1 cellular context compared by ENCODE assay signal in the genomic region with DNA sequence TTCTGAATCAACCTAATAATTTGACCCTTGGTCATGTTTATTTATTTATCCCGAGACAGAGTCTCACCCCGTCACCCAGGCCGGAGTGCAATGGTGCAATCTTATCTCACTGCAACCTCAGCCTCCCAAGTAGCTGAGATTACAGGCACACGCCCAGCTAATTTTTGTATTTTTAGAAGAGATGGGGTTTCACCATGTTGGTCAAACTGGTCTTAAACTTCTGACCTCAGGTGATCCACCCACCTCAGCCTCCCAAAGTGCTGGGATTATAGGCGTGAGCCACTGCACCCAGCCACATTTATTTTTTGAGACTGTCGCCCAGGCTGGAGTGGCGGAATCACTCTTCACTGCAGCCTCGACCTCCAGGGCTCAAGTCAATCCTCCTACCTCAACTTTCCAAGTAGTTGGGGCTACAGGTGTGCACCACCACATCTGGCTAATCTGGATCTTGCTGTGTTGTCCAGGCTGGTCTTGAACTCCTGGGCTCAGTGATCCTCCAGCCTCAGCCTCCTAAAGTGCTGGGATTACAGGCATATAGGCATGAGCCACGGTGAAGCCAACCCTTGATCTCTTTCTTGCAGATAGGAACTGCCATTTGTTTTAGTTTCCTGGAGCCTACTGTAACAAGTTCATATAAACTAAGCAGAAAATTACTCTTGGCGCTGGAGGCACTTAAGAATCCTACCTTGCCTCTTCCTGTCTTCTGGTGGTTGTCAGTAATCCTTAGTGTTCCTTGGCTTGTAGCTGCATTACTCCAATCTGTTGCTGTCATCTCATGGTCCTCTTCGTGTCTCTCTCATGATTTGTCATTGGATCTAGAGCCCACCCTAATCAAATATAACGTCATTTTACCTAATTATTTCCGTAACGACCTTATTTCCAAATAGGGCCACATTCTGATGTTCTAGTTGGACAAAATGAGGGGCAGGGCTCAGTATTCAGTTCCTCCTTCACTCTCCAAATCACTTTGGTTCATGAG.
TF ChIP-seq lines count a peak whose summit lies in the region.

No MANE protein-coding gene starts in this region.

TF ChIP-seq in HepG2, 621 proteins besides CTCF, POLR2A, EP300 and RAD21 (continues in another document):
- TF ChIP-seq IKZF4 (CRISPR knock-in tag; IDR thresholded peaks at IDR 0.05; ENCODE audit: borderline replicate concordance, low read depth, not compliant biosample characterization) (peak; percentile 55), ZBTB38 (CRISPR knock-in tag; IDR thresholded peaks at IDR 0.05) (peak; percentile 49; the same call in 1 of the 2 replicates), POLR2G (IDR thresholded peaks at IDR 0.05; ENCODE audit: low read depth, low read length) (no peak; the same call in 1 of the 2 replicates), NR2C2 (CRISPR knock-in tag; IDR thresholded peaks at IDR 0.05; ENCODE audit: borderline replicate concordance) (no peak; the same call in 1 of the 2 replicates), FOXK2 (IDR thresholded peaks at IDR 0.05) (no peak), RFX3 (CRISPR knock-in tag; IDR thresholded peaks at IDR 0.05) (no peak), ZNF121 (CRISPR knock-in tag; IDR thresholded peaks at IDR 0.05) (peak; percentile 92), ZFY (CRISPR knock-in tag; IDR thresholded peaks at IDR 0.05) (peak; percentile 28; the same call in 1 of the 2 replicates), SIX1 (CRISPR knock-in tag; IDR thresholded peaks at IDR 0.05; ENCODE audit: borderline replicate concordance) (no peak), RBM22 (optimal IDR thresholded peaks at IDR 0.05; ENCODE audit: low read length) (peak; percentile 33), AHR (CRISPR knock-in tag; IDR thresholded peaks at IDR 0.05) (0 out of 2 replicates have a peak, but pooled peaks have one; percentile 35), TBP (CRISPR knock-in tag; IDR thresholded peaks at IDR 0.05) (no peak), ZNF24 (IDR thresholded peaks at IDR 0.05) (no peak), ZNF468 (CRISPR knock-in tag; IDR thresholded peaks at IDR 0.05) (no peak), ZNF773 (CRISPR knock-in tag; IDR thresholded peaks at IDR 0.05; ENCODE audit: borderline replicate concordance) (no peak), SAFB2 (CRISPR knock-in tag; IDR thresholded peaks at IDR 0.05; ENCODE audit: borderline replicate concordance, low read depth) (0 out of 2 replicates have a peak, but pooled peaks have one; percentile 39), ZNF292 (CRISPR knock-in tag; IDR thresholded peaks at IDR 0.05; ENCODE audit: borderline replicate concordance, low read depth) (0 out of 2 replicates have a peak, but pooled peaks have one; percentile 24), MBD4 (IDR thresholded peaks at IDR 0.05; ENCODE audit: borderline replicate concordance, low read length) (0 out of 2 replicates have a peak, but pooled peaks have one; percentile 26), ZNF768 (CRISPR knock-in tag; IDR thresholded peaks at IDR 0.05) (no peak), THYN1 (CRISPR knock-in tag; IDR thresholded peaks at IDR 0.05; ENCODE audit: borderline replicate concordance, low read depth) (no peak), POLR2AphosphoS5 (IDR thresholded peaks at IDR 0.05; ENCODE audit: low read depth, low read length) (no peak), TEAD3 (CRISPR knock-in tag; optimal IDR thresholded peaks at IDR 0.05; ENCODE audit: borderline replicate concordance) (peak; percentile 5), ZNF350 (CRISPR knock-in tag; IDR thresholded peaks at IDR 0.05; ENCODE audit: borderline replicate concordance, low read depth) (no peak), SATB2 (CRISPR knock-in tag; IDR thresholded peaks at IDR 0.05) (no peak), ZNF317 (CRISPR knock-in tag; IDR thresholded peaks at IDR 0.05) (no peak), DMAP1 (CRISPR knock-in tag; IDR thresholded peaks at IDR 0.05) (0 out of 2 replicates have a peak, but pooled peaks have one; percentile 30), ZNF382 (CRISPR knock-in tag; IDR thresholded peaks at IDR 0.05; ENCODE audit: borderline replicate concordance) (no peak), ZNF232 (CRISPR knock-in tag; IDR thresholded peaks at IDR 0.05; ENCODE audit: borderline replicate concordance) (no peak), ZNF598 (CRISPR knock-in tag; IDR thresholded peaks at IDR 0.05; ENCODE audit: borderline replicate concordance) (peak; percentile 71; the same call in 1 of the 2 replicates)
- TF ChIP-seq, protein P1, sequence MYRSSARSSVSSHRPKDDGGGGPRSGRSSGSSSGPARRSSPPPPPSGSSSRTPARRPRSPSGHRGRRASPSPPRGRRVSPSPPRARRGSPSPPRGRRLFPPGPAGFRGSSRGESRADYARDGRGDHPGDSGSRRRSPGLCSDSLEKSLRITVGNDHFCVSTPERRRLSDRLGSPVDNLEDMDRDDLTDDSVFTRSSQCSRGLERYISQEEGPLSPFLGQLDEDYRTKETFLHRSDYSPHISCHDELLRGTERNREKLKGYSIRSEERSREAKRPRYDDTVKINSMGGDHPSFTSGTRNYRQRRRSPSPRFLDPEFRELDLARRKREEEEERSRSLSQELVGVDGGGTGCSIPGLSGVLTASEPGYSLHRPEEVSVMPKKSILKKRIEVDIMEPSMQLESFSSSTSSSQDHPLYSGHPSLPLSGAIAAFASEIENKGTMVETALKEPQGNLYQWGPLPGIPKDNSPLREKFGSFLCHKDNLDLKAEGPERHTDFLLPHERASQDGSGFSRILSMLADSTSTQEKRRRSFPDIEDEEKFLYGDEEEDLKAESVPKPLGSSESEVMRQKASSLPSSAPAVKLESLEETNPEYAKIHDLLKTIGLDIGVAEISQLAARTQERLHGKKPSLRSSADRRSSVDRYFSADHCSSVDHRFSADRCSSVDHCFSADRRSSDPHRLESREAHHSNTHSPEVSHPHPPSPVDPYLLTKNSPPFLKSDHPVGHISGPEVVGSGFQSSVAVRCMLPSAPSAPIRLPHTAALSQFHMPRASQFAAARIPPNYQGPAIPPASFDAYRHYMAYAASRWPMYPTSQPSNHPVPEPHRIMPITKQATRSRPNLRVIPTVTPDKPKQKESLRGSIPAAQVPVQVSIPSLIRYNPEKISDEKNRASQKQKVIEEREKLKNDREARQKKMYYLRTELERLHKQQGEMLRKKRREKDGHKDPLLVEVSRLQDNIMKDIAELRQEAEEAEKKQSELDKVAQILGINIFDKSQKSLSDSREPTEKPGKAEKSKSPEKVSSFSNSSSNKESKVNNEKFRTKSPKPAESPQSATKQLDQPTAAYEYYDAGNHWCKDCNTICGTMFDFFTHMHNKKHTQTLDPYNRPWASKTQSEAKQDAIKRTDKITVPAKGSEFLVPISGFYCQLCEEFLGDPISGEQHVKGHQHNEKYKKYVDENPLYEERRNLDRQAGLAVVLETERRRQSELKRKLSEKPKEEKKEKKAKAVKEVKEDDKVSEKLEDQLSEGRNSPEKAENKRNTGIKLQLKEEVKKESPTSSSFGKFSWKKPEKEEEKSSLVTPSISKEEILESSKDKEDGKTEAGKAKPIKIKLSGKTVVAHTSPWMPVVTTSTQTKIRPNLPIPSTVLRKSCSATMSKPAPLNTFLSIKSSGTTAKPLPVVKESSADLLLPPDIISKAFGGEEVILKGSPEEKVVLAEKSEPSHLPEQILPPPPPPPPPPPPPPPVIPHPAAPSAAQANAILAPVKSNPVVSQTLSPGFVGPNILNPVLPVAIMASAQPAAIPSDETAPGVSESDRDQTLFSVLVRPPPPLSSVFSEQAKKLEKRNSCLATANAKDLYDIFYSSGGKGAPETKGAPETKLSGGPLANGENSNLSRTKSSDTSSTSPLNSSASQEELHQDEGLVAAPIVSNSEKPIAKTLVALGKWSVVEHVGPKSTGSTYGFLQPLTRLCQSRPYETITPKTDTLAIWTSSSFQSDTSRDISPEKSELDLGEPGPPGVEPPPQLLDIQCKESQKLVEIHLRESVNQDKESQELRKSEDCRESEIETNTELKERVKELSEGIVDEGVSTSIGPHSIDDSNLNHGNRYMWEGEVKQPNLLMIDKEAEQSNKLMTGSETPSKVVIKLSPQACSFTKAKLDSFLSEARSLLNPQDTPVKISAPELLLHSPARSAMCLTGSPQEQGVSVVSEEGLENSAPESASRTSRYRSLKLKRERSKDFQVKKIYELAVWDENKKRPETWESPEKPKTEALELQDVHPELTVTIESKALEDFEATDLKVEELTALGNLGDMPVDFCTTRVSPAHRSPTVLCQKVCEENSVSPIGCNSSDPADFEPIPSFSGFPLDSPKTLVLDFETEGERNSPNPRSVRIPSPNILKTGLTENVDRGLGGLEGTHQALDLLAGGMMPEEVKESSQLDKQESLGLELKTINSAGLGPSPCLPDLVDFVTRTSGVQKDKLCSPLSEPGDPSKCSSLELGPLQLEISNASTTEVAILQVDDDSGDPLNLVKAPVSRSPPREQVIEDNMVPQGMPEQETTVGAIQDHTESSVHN (CRISPR knock-in tag; IDR thresholded peaks at IDR 0.05): no peak
- TF ChIP-seq, protein P2, sequence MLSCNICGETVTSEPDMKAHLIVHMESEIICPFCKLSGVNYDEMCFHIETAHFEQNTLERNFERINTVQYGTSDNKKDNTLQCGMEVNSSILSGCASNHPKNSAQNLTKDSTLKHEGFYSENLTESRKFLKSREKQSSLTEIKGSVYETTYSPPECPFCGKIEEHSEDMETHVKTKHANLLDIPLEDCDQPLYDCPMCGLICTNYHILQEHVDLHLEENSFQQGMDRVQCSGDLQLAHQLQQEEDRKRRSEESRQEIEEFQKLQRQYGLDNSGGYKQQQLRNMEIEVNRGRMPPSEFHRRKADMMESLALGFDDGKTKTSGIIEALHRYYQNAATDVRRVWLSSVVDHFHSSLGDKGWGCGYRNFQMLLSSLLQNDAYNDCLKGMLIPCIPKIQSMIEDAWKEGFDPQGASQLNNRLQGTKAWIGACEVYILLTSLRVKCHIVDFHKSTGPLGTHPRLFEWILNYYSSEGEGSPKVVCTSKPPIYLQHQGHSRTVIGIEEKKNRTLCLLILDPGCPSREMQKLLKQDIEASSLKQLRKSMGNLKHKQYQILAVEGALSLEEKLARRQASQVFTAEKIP (CRISPR knock-in tag; IDR thresholded peaks at IDR 0.05; ENCODE audit: borderline replicate concordance): no peak
- TF ChIP-seq, protein P3, sequence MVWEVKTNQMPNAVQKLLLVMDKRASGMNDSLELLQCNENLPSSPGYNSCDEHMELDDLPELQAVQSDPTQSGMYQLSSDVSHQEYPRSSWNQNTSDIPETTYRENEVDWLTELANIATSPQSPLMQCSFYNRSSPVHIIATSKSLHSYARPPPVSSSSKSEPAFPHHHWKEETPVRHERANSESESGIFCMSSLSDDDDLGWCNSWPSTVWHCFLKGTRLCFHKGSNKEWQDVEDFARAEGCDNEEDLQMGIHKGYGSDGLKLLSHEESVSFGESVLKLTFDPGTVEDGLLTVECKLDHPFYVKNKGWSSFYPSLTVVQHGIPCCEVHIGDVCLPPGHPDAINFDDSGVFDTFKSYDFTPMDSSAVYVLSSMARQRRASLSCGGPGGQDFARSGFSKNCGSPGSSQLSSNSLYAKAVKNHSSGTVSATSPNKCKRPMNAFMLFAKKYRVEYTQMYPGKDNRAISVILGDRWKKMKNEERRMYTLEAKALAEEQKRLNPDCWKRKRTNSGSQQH (CRISPR knock-in tag; IDR thresholded peaks at IDR 0.05; ENCODE audit: low read depth): no peak
- TF ChIP-seq, protein P4, sequence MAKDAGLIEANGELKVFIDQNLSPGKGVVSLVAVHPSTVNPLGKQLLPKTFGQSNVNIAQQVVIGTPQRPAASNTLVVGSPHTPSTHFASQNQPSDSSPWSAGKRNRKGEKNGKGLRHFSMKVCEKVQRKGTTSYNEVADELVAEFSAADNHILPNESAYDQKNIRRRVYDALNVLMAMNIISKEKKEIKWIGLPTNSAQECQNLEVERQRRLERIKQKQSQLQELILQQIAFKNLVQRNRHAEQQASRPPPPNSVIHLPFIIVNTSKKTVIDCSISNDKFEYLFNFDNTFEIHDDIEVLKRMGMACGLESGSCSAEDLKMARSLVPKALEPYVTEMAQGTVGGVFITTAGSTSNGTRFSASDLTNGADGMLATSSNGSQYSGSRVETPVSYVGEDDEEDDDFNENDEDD (CRISPR knock-in tag; IDR thresholded peaks at IDR 0.05; ENCODE audit: borderline replicate concordance): no peak
- TF ChIP-seq, protein P5, sequence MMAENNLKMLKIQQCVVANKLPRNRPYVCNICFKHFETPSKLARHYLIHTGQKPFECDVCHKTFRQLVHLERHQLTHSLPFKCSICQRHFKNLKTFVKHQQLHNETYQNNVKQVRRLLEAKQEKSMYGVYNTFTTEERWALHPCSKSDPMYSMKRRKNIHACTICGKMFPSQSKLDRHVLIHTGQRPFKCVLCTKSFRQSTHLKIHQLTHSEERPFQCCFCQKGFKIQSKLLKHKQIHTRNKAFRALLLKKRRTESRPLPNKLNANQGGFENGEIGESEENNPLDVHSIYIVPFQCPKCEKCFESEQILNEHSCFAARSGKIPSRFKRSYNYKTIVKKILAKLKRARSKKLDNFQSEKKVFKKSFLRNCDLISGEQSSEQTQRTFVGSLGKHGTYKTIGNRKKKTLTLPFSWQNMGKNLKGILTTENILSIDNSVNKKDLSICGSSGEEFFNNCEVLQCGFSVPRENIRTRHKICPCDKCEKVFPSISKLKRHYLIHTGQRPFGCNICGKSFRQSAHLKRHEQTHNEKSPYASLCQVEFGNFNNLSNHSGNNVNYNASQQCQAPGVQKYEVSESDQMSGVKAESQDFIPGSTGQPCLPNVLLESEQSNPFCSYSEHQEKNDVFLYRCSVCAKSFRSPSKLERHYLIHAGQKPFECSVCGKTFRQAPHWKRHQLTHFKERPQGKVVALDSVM (CRISPR knock-in tag; IDR thresholded peaks at IDR 0.05): peak; percentile 46; the same call in 1 of the 2 replicates
- TF ChIP-seq, protein P6, sequence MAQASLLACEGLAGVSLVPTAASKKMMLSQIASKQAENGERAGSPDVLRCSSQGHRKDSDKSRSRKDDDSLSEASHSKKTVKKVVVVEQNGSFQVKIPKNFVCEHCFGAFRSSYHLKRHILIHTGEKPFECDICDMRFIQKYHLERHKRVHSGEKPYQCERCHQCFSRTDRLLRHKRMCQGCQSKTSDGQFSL (CRISPR knock-in tag; IDR thresholded peaks at IDR 0.05): no peak
- TF ChIP-seq, protein P7, sequence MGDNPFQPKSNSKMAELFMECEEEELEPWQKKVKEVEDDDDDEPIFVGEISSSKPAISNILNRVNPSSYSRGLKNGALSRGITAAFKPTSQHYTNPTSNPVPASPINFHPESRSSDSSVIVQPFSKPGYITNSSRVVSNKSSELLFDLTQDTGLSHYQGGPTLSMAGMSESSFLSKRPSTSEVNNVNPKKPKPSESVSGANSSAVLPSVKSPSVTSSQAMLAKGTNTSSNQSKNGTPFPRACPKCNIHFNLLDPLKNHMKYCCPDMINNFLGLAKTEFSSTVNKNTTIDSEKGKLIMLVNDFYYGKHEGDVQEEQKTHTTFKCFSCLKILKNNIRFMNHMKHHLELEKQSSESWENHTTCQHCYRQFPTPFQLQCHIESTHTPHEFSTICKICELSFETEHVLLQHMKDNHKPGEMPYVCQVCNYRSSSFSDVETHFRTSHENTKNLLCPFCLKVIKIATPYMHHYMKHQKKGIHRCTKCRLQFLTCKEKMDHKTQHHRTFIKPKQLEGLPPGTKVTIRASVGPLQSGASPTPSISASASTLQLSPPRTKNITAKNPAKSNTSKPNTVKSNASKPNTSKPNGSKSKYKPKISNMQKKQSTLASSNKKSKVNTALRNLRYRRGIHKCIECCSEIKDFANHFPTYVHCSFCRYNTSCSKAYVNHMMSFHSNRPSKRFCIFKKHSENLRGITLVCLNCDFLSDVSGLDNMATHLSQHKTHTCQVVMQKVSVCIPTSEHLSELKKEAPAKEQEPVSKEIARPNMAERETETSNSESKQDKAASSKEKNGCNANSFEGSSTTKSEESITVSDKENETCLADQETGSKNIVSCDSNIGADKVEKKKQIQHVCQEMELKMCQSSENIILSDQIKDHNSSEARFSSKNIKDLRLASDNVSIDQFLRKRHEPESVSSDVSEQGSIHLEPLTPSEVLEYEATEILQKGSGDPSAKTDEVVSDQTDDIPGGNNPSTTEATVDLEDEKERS (CRISPR knock-in tag; IDR thresholded peaks at IDR 0.05): peak; percentile 67; the same call in 1 of the 2 replicates
